ENCODE assay signal across 8 cellular contexts in genomic region chr9:74951725-74952151, GRCh38. TPM values are rescaled to one million over a fixed set of nuclear protein-coding genes. Genes with fewer than 3 reads are reported as not detected.
A peak's percentile ranks its signal among the peaks of the same experiment; 100 is the strongest.
DNase-seq lines count a peak whose midpoint lies in the region; ATAC-seq lines count a peak whose summit lies in the region.

No MANE protein-coding gene starts in this region.

- peaks cover 2 to 9% of the 10 kb centered on the region in 2 donors for H3K36me3 Mint-ChIP-seq in activated T-cell treated with anti-CD3 and anti-CD28 coated beads, Interleukin-2, amount 50 U/mL, for 72 hours (ENCODE audit: insufficient read depth in 2 of 2)
- H3K36me3 Mint-ChIP-seq in naive thymus-derived CD8-positive, alpha-beta T cell: peaks cover 0 to 3% (median 0%) of the 10 kb centered on the region in 3 donors

- H3K4me1 Mint-ChIP-seq in activated T-cell treated with anti-CD3 and anti-CD28 coated beads, Interleukin-2, amount 50 U/mL, for 72 hours (ENCODE audit: low read depth): peaks cover 42% of the 10 kb centered on the region
- peaks cover 17 to 25% (median 20%) of the 10 kb centered on the region in 4 donors for H3K4me1 Mint-ChIP-seq in naive thymus-derived CD8-positive, alpha-beta T cell

- DNase-seq in NCI-H82 (lab: John Stamatoyannopoulos, UW) (peak; percentile 58), NCI-H82 treated with DMSO at 0.1 percent for 48 hours (lab: John Stamatoyannopoulos, UW; ENCODE audit: unreplicated experiment) (no peak), NCI-H774 (lab: John Stamatoyannopoulos, UW) (peak; percentile 35), fibroblast of gingiva (ENCODE audit: low read depth) (peak; percentile 30), substantia nigra (lab: John Stamatoyannopoulos, UW) (peak in 38 of 49 donors; percentile 13 to 63 (median 40))
- peak; percentile 66 for DNase-seq in activated T-cell treated with anti-CD3 and anti-CD28 coated beads, Interleukin-2, amount 50 U/mL, for 72 hours
- DNase-seq in naive thymus-derived CD8-positive, alpha-beta T cell: peak in 8 of 10 donors; percentile 5 to 68 (median 28)

- peak; percentile 44 for ATAC-seq in HG03025 (IDR thresholded peaks at IDR 0.05; ENCODE audit: low FRiP score, unreplicated experiment)
- ATAC-seq in activated T-cell treated with anti-CD3 and anti-CD28 coated beads, Interleukin-2, amount 50 U/mL, for 72 hours (replicated peaks in 1 of 2): peak; percentile 40 to 48
- peak; percentile 29 to 43 for ATAC-seq in naive thymus-derived CD8-positive, alpha-beta T cell

- H3K27ac ChIP-seq in substantia nigra (ENCODE audit: low read depth, low read length, poor library complexity, severe bottlenecking): peak overlapping the region; percentile 77

- no peaks in the 10 kb centered on the region for H3K27me3 Mint-ChIP-seq in activated T-cell treated with anti-CD3 and anti-CD28 coated beads, Interleukin-2, amount 50 U/mL, for 72 hours (ENCODE audit: low read depth)
- no peaks in the 10 kb centered on the region for H3K27me3 Mint-ChIP-seq in naive thymus-derived CD8-positive, alpha-beta T cell

- POLR2A ChIA-PET in naive thymus-derived CD8-positive, alpha-beta T cell (lab: Charles Lee): interaction anchor here (1.6 to 3.4 kb wide), 3 partner anchors 8 to 136 kb away, joined by 7 to 42 read pairs (median 18); partner anchors contain the start of genes CARNMT1, NMRK1 and OSTF1

- no peaks in the 10 kb centered on the region for H3K9me3 Mint-ChIP-seq in activated T-cell treated with anti-CD3 and anti-CD28 coated beads, Interleukin-2, amount 50 U/mL, for 72 hours
- H3K9me3 Mint-ChIP-seq in naive thymus-derived CD8-positive, alpha-beta T cell: no peaks in the 10 kb centered on the region

- peak overlapping the region; percentile 86 to 89 for H3K4me3 Mint-ChIP-seq in activated T-cell treated with anti-CD3 and anti-CD28 coated beads, Interleukin-2, amount 50 U/mL, for 72 hours
- peak overlapping the region; percentile 94 to 99 (median 98) for H3K4me3 Mint-ChIP-seq in naive thymus-derived CD8-positive, alpha-beta T cell

- peak overlapping the region; percentile 81 for H3K27ac Mint-ChIP-seq in activated T-cell treated with anti-CD3 and anti-CD28 coated beads, Interleukin-2, amount 50 U/mL, for 72 hours
- H3K27ac Mint-ChIP-seq in naive thymus-derived CD8-positive, alpha-beta T cell: peak overlapping the region; percentile 89 to 98 (median 96)

RNA-seq across cellular contexts. Expression of gene C9orf40, which starts 1.0 kb away (rescaled TPM):
- 10 to 100 TPM; 17.8 to 23.1 TPM for total RNA-seq in activated T-cell treated with anti-CD3 and anti-CD28 coated beads, Interleukin-2, amount 50 U/mL, for 72 hours
- total RNA-seq in naive thymus-derived CD8-positive, alpha-beta T cell: 1 to 10 TPM; 5.0 to 5.5 TPM
- polyA plus RNA-seq in naive thymus-derived CD8-positive, alpha-beta T cell: 1 to 10 TPM; 1.3 to 2.6 (median 1.8) TPM
